ENCODE assay signal across 1 cellular context in the genomic region with DNA sequence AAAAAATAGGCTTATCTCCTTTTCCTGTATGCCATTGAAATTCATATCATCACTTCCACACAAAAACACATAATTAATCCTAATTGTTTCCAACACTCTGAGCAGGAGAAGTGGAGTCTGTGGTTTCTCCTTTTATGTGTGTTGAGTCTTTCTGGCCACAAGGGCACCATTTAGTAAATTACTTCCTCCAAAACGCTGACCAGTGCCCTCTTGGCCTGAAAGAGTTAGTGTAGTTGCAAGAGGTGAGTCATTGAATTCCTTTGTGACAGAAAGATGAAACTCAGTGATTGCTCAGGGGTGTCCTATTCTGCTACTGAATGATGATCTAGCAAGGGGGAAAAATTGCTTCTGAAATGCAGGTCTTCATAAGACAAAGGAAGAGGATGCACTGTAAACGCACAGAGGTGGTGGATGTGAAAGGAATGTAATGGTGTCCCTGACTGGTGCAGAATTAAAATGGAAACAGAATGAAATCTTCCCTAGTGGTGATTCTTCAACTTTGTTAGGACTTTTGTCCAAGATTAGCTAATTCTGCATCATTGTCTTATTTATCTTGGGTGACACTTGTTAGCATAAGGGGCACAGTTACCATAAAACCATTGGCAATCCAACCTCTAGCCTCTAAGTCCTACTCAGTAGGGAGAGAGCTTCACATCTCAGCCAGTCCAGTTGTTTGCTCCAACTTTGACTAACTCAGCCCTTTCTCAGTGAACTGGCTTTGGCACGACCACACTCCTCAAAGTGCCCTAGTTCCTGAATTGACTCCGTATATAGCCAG.
TF ChIP-seq lines count a peak whose summit lies in the region.

No MANE protein-coding gene starts in this region.

TF ChIP-seq in K562, 482 proteins besides CTCF, POLR2A, EP300 and RAD21 (continued from another document):
- TF ChIP-seq, protein P1, sequence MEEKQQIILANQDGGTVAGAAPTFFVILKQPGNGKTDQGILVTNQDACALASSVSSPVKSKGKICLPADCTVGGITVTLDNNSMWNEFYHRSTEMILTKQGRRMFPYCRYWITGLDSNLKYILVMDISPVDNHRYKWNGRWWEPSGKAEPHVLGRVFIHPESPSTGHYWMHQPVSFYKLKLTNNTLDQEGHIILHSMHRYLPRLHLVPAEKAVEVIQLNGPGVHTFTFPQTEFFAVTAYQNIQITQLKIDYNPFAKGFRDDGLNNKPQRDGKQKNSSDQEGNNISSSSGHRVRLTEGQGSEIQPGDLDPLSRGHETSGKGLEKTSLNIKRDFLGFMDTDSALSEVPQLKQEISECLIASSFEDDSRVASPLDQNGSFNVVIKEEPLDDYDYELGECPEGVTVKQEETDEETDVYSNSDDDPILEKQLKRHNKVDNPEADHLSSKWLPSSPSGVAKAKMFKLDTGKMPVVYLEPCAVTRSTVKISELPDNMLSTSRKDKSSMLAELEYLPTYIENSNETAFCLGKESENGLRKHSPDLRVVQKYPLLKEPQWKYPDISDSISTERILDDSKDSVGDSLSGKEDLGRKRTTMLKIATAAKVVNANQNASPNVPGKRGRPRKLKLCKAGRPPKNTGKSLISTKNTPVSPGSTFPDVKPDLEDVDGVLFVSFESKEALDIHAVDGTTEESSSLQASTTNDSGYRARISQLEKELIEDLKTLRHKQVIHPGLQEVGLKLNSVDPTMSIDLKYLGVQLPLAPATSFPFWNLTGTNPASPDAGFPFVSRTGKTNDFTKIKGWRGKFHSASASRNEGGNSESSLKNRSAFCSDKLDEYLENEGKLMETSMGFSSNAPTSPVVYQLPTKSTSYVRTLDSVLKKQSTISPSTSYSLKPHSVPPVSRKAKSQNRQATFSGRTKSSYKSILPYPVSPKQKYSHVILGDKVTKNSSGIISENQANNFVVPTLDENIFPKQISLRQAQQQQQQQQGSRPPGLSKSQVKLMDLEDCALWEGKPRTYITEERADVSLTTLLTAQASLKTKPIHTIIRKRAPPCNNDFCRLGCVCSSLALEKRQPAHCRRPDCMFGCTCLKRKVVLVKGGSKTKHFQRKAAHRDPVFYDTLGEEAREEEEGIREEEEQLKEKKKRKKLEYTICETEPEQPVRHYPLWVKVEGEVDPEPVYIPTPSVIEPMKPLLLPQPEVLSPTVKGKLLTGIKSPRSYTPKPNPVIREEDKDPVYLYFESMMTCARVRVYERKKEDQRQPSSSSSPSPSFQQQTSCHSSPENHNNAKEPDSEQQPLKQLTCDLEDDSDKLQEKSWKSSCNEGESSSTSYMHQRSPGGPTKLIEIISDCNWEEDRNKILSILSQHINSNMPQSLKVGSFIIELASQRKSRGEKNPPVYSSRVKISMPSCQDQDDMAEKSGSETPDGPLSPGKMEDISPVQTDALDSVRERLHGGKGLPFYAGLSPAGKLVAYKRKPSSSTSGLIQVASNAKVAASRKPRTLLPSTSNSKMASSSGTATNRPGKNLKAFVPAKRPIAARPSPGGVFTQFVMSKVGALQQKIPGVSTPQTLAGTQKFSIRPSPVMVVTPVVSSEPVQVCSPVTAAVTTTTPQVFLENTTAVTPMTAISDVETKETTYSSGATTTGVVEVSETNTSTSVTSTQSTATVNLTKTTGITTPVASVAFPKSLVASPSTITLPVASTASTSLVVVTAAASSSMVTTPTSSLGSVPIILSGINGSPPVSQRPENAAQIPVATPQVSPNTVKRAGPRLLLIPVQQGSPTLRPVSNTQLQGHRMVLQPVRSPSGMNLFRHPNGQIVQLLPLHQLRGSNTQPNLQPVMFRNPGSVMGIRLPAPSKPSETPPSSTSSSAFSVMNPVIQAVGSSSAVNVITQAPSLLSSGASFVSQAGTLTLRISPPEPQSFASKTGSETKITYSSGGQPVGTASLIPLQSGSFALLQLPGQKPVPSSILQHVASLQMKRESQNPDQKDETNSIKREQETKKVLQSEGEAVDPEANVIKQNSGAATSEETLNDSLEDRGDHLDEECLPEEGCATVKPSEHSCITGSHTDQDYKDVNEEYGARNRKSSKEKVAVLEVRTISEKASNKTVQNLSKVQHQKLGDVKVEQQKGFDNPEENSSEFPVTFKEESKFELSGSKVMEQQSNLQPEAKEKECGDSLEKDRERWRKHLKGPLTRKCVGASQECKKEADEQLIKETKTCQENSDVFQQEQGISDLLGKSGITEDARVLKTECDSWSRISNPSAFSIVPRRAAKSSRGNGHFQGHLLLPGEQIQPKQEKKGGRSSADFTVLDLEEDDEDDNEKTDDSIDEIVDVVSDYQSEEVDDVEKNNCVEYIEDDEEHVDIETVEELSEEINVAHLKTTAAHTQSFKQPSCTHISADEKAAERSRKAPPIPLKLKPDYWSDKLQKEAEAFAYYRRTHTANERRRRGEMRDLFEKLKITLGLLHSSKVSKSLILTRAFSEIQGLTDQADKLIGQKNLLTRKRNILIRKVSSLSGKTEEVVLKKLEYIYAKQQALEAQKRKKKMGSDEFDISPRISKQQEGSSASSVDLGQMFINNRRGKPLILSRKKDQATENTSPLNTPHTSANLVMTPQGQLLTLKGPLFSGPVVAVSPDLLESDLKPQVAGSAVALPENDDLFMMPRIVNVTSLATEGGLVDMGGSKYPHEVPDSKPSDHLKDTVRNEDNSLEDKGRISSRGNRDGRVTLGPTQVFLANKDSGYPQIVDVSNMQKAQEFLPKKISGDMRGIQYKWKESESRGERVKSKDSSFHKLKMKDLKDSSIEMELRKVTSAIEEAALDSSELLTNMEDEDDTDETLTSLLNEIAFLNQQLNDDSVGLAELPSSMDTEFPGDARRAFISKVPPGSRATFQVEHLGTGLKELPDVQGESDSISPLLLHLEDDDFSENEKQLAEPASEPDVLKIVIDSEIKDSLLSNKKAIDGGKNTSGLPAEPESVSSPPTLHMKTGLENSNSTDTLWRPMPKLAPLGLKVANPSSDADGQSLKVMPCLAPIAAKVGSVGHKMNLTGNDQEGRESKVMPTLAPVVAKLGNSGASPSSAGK (IDR thresholded peaks at IDR 0.05), result no peak
- no peak for TF ChIP-seq ZNF121 (CRISPR knock-in tag; conservative IDR thresholded peaks at IDR 0.05)
- TF ChIP-seq ZNF274 (IDR thresholded peaks at IDR 0.05; ENCODE audit: borderline replicate concordance, low read depth, low read length), result no peak
- TF ChIP-seq CTBP1 (IDR thresholded peaks at IDR 0.05; ENCODE audit: borderline replicate concordance), result 0 out of 2 replicates have a peak, but pooled peaks have one; percentile 19
- TF ChIP-seq MAFK (IDR thresholded peaks at IDR 0.05; ENCODE audit: low read length), result peak; percentile 26; the same call in 1 of the 2 replicates
- TF ChIP-seq ZBTB7A (IDR thresholded peaks at IDR 0.05; ENCODE audit: borderline replicate concordance, control insufficient read depth, low read depth, low read length), result no peak
- no peak for TF ChIP-seq TBP (optimal IDR thresholded peaks at IDR 0.05; ENCODE audit: low read depth, low read length)
- TF ChIP-seq, protein P2, sequence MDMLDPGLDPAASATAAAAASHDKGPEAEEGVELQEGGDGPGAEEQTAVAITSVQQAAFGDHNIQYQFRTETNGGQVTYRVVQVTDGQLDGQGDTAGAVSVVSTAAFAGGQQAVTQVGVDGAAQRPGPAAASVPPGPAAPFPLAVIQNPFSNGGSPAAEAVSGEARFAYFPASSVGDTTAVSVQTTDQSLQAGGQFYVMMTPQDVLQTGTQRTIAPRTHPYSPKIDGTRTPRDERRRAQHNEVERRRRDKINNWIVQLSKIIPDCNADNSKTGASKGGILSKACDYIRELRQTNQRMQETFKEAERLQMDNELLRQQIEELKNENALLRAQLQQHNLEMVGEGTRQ (CRISPR knock-in tag; IDR thresholded peaks at IDR 0.05), result no peak
- TF ChIP-seq MAFF (IDR thresholded peaks at IDR 0.05; ENCODE audit: low read length), result no peak
